ENCODE assay signal across 19 cellular contexts in genomic region chr7:103123529-103123928, GRCh38.
"Had no signal": no experiment of that assay in that cellular context is flagged by ENCODE, and none has a peak within 500 bp of the region (broad histone marks: within the 10 kb centered on the region; RNA-seq: fewer than 3 reads in every experiment).

No MANE protein-coding gene starts in this region.

- DNase-seq: dermis blood vessel endothelial cell; esophagus squamous epithelium; foreskin fibroblast; glutamatergic neuron; left cardiac atrium; left ventricle myocardium inferior; lower lobe of right lung; nucleus accumbens; pancreas; retina; right lobe of liver; stimulated activated CD4-positive, alpha-beta T cell treated with anti-CD3 and anti-CD28 coated beads, Interleukin-4, amount 100 ng/mL, for 1 hour; stimulated activated CD8-positive, alpha-beta memory T cell treated with anti-CD3 and anti-CD28 coated beads, Interleukin-4, amount 100 ng/mL, for 48 hours; tibial artery; upper lobe of left lung; uterus had no signal

- ATAC-seq: gastroesophageal sphincter; left cardiac atrium; lower lobe of right lung; natural killer cell treated with Interleukin-12 subunit alpha and Interleukin-12 subunit beta and Interleukin-15 and Interleukin-18, amount 100 ng/mL, for 72 hours; pancreas; stimulated activated effector memory CD8-positive, alpha-beta T cell treated with anti-CD3 and anti-CD28 coated beads, Interleukin-12 subunit alpha, Interleukin-12 subunit beta, amount 100 ng/mL, for 72 hours had no signal
